1 cellular context compared by ENCODE assay signal in genomic region chr17:44881145-44881544, GRCh38.
TF ChIP-seq lines count a peak whose summit lies in the region.

No MANE protein-coding gene starts in this region.

TF ChIP-seq in K562, 482 proteins besides CTCF, POLR2A, EP300 and RAD21:
- peak; percentile 58 for TF ChIP-seq ATF3 (IDR thresholded peaks at IDR 0.05)
- TF ChIP-seq ATF3 (CRISPR knock-in tag; conservative IDR thresholded peaks at IDR 0.05) = no peak
- TF ChIP-seq TOE1 (IDR thresholded peaks at IDR 0.05; ENCODE audit: borderline replicate concordance) = no peak
- TF ChIP-seq TOE1 (CRISPR knock-in tag; IDR thresholded peaks at IDR 0.05; ENCODE audit: borderline replicate concordance, low read depth) = no peak
